Comparison of ENCODE assay signal across 21 cellular contexts in the genomic region with DNA sequence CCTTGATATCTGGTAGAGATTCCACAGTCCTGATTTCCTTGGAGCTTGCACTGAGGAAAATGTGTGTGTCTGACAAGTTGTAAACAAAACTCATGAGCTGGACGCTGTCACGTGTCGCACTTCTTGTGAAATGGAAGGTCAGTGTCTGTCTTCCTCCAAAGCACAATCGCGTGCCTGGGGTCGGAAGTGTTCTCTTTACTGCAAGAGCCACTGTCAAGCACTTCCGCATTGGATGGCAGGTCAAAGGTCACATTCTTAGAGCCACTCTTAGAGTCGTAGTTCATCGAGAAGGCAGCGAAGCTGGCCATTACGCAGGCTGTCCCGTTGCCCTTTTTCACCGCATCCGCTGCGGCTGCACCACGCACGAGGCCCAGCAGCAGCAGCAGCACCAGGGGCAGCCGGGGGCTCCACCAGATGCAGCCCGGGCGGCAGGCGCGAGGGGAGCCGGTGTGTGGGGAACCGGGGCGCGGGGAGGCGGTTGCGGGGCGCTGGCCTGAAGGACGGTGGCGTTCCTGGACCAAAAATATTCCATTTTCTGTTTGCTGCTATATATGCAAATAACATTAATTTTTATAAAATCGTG. TPM values are rescaled to one million over a fixed set of nuclear protein-coding genes. Genes with fewer than 3 reads are reported as not detected.
"Had no signal": no experiment of that assay in that cellular context is flagged by ENCODE, and none has a peak within 500 bp of the region (broad histone marks: within the 10 kb centered on the region; RNA-seq: fewer than 3 reads in every experiment).

No MANE protein-coding gene starts in this region.

- H3K9me3 Mint-ChIP-seq: activated naive CD4-positive, alpha-beta T cell treated with anti-CD3 and anti-CD28 coated beads, Interleukin-2, amount 50 U/mL, for 24 hours; T-helper 2 cell treated with Interferon-gamma antibody and Interleukin-4, amounts not matched to agents 5 μg/mL and 100 μg/mL, for 36 hours had no signal

- H3K4me1 Mint-ChIP-seq: activated CD4-positive, alpha-beta T cell treated with anti-CD3 and anti-CD28 coated beads for 36 hours; activated naive CD4-positive, alpha-beta T cell treated with anti-CD3 and anti-CD28 coated beads, Interleukin-2, amount 50 U/mL, for 24 hours; nephron; stimulated activated naive B cell treated with anti-CD40 and anti-IgM and Interleukin-4, amounts not matched to agents 10 μg/mL and 1 μg/mL and 100 μg/mL, for 72 hours had no signal

- DNase-seq: activated CD4-positive, alpha-beta T cell treated with anti-CD3 and anti-CD28 coated beads for 36 hours; activated CD4-positive, alpha-beta T cell treated with anti-CD3 and anti-CD28 coated beads, Interleukin-2, amount 50 U/mL, for 48 hours; activated gamma-delta T cell; effector memory CD4-positive, alpha-beta T cell; left colon; lower lobe of right lung; nucleus accumbens; retina; stimulated activated naive B cell treated with anti-CD40 and anti-IgM and Interleukin-4, amounts not matched to agents 10 μg/mL and 1 μg/mL and 100 μg/mL, for 72 hours; thyroid gland had no signal

- H3K27ac Mint-ChIP-seq: activated CD4-positive, alpha-beta T cell treated with anti-CD3 and anti-CD28 coated beads for 36 hours; activated naive CD4-positive, alpha-beta T cell treated with anti-CD3 and anti-CD28 coated beads, Interleukin-2, amount 50 U/mL, for 24 hours; dendritic cell treated with granulocyte-macrophage colony-stimulating factor and Interleukin-4, amounts not matched to agents 40 ng/mL and 50 ng/mL, for 4 days; nephron; stimulated activated naive B cell treated with anti-CD40 and anti-IgM and Interleukin-4, amounts not matched to agents 10 μg/mL and 1 μg/mL and 100 μg/mL, for 72 hours; T-helper 2 cell treated with Interferon-gamma antibody and Interleukin-4, amounts not matched to agents 5 μg/mL and 100 μg/mL, for 36 hours had no signal

- ATAC-seq: activated CD4-positive, alpha-beta T cell treated with anti-CD3 and anti-CD28 coated beads for 36 hours; left colon; lower lobe of right lung; stimulated activated naive B cell treated with anti-CD40 and anti-IgM and Interleukin-4, amounts not matched to agents 10 μg/mL and 1 μg/mL and 100 μg/mL, for 72 hours had no signal

- H3K4me3 Mint-ChIP-seq: activated CD4-positive, alpha-beta T cell treated with anti-CD3 and anti-CD28 coated beads for 36 hours; activated naive CD4-positive, alpha-beta T cell treated with anti-CD3 and anti-CD28 coated beads, Interleukin-2, amount 50 U/mL, for 24 hours; dendritic cell treated with granulocyte-macrophage colony-stimulating factor and Interleukin-4, amounts not matched to agents 40 ng/mL and 50 ng/mL, for 4 days; nephron; stimulated activated naive B cell treated with anti-CD40 and anti-IgM and Interleukin-4, amounts not matched to agents 10 μg/mL and 1 μg/mL and 100 μg/mL, for 72 hours; T-helper 2 cell treated with Interferon-gamma antibody and Interleukin-4, amounts not matched to agents 5 μg/mL and 100 μg/mL, for 36 hours had no signal

RNA-seq across cellular contexts. Expression of gene LRTM2, which starts 45.0 kb away (rescaled TPM):
- total RNA-seq: activated CD4-positive, alpha-beta T cell treated with anti-CD3 and anti-CD28 coated beads for 36 hours; adrenal gland; bronchial epithelial cell; fibroblast of villous mesenchyme; glomerular endothelial cell; hepatocyte; left colon; lower lobe of right lung; posterior vena cava; thyroid gland; urinary bladder had no signal

RNA-seq across cellular contexts. Expression of gene CACNA2D4, which starts 53.1 kb away (rescaled TPM):
- total RNA-seq: bronchial epithelial cell had no signal
